ENCODE assay signal across 29 cellular contexts in the genomic region with DNA sequence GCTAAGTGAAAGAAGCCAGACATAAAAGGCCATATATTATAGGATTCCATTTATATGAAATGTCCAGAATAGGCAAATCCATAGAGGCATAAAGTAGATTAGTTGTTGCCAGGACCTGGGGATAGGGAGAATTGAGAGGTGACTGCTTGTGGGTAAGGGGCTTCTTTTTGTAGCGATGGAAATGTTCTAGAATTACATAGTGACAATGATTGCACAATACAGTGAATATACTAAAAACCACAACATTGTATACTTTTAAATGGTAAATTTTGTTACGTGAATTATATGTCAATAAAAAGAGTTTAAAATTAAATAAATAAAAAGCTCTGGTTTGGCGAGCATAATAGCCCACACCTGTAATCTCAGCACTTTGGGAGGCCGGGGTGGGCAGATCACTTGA.
"Had no signal": no experiment of that assay in that cellular context is flagged by ENCODE, and none has a peak within 500 bp of the region (broad histone marks: within the 10 kb centered on the region; RNA-seq: fewer than 3 reads in every experiment).

No MANE protein-coding gene starts in this region.

- ATAC-seq: stimulated activated effector memory CD8-positive, alpha-beta T cell treated with anti-CD3 and anti-CD28 coated beads, Interleukin-12 subunit alpha, Interleukin-12 subunit beta, amount 100 ng/mL, for 72 hours; stimulated activated memory B cell treated with anti-CD40 and anti-IgM and Interleukin-4, amounts not matched to agents 10 μg/mL and 1 μg/mL and 100 μg/mL, for 72 hours; stimulated activated naive B cell treated with anti-CD40 and anti-IgM and Interleukin-4, amounts not matched to agents 10 μg/mL and 1 μg/mL and 100 μg/mL, for 72 hours; stimulated activated naive CD8-positive, alpha-beta T cell treated with anti-CD3 and anti-CD28 coated beads, Interleukin-15, amount 100 ng/mL, for 72 hours; stimulated activated naive CD8-positive, alpha-beta T cell treated with anti-CD3 and anti-CD28 coated beads, Interleukin-15, Interleukin-2, amounts not matched to agents 100 U/mL and 50 U/mL, for 24 hours; upper lobe of right lung had no signal

- H3K27me3 ChIP-seq: stomach, suprapubic skin, testis, thyroid gland, tibial artery, tibial nerve, transverse colon, upper lobe of left lung, upper lobe of right lung, uterus, vagina had no signal

- H3K27ac ChIP-seq: stomach, suprapubic skin, testis, thoracic aorta, thyroid gland, tibial artery, tibial nerve, transverse colon, upper lobe of left lung, upper lobe of right lung, uterus, vagina had no signal

- H3K4me1 Mint-ChIP-seq: stimulated activated effector memory CD8-positive, alpha-beta T cell treated with anti-CD3 and anti-CD28 coated beads, Interleukin-12 subunit alpha, Interleukin-12 subunit beta, amount 100 ng/mL, for 72 hours; stimulated activated memory B cell treated with anti-CD40 and anti-IgM and Interleukin-4, amounts not matched to agents 10 μg/mL and 1 μg/mL and 100 μg/mL, for 72 hours; stimulated activated naive B cell treated with anti-CD40 and anti-IgM and Interleukin-4, amounts not matched to agents 10 μg/mL and 1 μg/mL and 100 μg/mL, for 72 hours; stimulated activated naive CD8-positive, alpha-beta T cell treated with anti-CD3 and anti-CD28 coated beads, Interleukin-15, amount 100 ng/mL, for 72 hours had no signal

- H3K36me3 ChIP-seq: stomach, suprapubic skin, thoracic aorta, thyroid gland, tibial artery, tibial nerve, transverse colon, upper lobe of left lung, upper lobe of right lung, uterus, vagina had no signal

- DNase-seq: stimulated activated CD4-positive, alpha-beta T cell treated with anti-CD3 and anti-CD28 coated beads, Interleukin-2, amount 100 ng/mL, for 48 hours; stimulated activated CD4-positive, alpha-beta T cell treated with anti-CD3 and anti-CD28 coated beads, Interleukin-4, amount 100 ng/mL, for 1 hour; stimulated activated CD4-positive, alpha-beta T cell treated with anti-CD3 and anti-CD28 coated beads, Interleukin-4, amount 100 ng/mL, for 24 hours; stimulated activated CD4-positive, alpha-beta T cell treated with anti-CD3 and anti-CD28 coated beads, Interleukin-4, amount 100 ng/mL, for 4 hours; stimulated activated CD8-positive, alpha-beta memory T cell treated with anti-CD3 and anti-CD28 coated beads, Interleukin-4, amount 100 ng/mL, for 48 hours; stimulated activated naive B cell treated with anti-CD40 and anti-IgM and Interleukin-4, amounts not matched to agents 10 μg/mL and 1 μg/mL and 100 μg/mL, for 72 hours; stimulated activated naive CD4-positive, alpha-beta T cell; stimulated activated naive CD4-positive, alpha-beta T cell treated with Interleukin-2 at 50 U/mL for 16 hours; stimulated activated naive CD8-positive, alpha-beta T cell treated with anti-CD3 and anti-CD28 coated beads, Interleukin-15, amount 100 ng/mL, for 72 hours; stimulated activated naive CD8-positive, alpha-beta T cell treated with anti-CD3 and anti-CD28 coated beads, Interleukin-15, Interleukin-2, amounts not matched to agents 100 U/mL and 50 U/mL, for 24 hours; stomach; substantia nigra; testis; thyroid gland; tibial artery; transverse colon; trophoblast cell; upper lobe of left lung; upper lobe of right lung; uterus had no signal

- H3K27me3 Mint-ChIP-seq: stimulated activated memory B cell treated with anti-CD40 and anti-IgM and Interleukin-4, amounts not matched to agents 10 μg/mL and 1 μg/mL and 100 μg/mL, for 72 hours; stimulated activated naive B cell treated with anti-CD40 and anti-IgM and Interleukin-4, amounts not matched to agents 10 μg/mL and 1 μg/mL and 100 μg/mL, for 72 hours; stimulated activated naive CD8-positive, alpha-beta T cell treated with anti-CD3 and anti-CD28 coated beads, Interleukin-15, amount 100 ng/mL, for 72 hours; stimulated activated naive CD8-positive, alpha-beta T cell treated with anti-CD3 and anti-CD28 coated beads, Interleukin-15, Interleukin-2, amounts not matched to agents 100 ng/mL and 50 ng/mL, for 24 hours; type B pancreatic cell had no signal

- H3K27ac Mint-ChIP-seq: stimulated activated effector memory CD8-positive, alpha-beta T cell treated with anti-CD3 and anti-CD28 coated beads, Interleukin-12 subunit alpha, Interleukin-12 subunit beta, amount 100 ng/mL, for 72 hours; stimulated activated memory B cell treated with anti-CD40 and anti-IgM and Interleukin-4, amounts not matched to agents 10 μg/mL and 1 μg/mL and 100 μg/mL, for 72 hours; stimulated activated naive B cell treated with anti-CD40 and anti-IgM and Interleukin-4, amounts not matched to agents 10 μg/mL and 1 μg/mL and 100 μg/mL, for 72 hours; stimulated activated naive CD8-positive, alpha-beta T cell treated with anti-CD3 and anti-CD28 coated beads, Interleukin-15, amount 100 ng/mL, for 72 hours; stimulated activated naive CD8-positive, alpha-beta T cell treated with anti-CD3 and anti-CD28 coated beads, Interleukin-15, Interleukin-2, amounts not matched to agents 100 ng/mL and 50 ng/mL, for 24 hours; type B pancreatic cell had no signal

- H3K4me3 ChIP-seq: stomach, suprapubic skin, testis, thoracic aorta, thyroid gland, tibial artery, tibial nerve, transverse colon, upper lobe of left lung, upper lobe of right lung, uterus, vagina had no signal

- H3K36me3 Mint-ChIP-seq: stimulated activated effector memory CD8-positive, alpha-beta T cell treated with anti-CD3 and anti-CD28 coated beads, Interleukin-12 subunit alpha, Interleukin-12 subunit beta, amount 100 ng/mL, for 72 hours; stimulated activated memory B cell treated with anti-CD40 and anti-IgM and Interleukin-4, amounts not matched to agents 10 μg/mL and 1 μg/mL and 100 μg/mL, for 72 hours; stimulated activated naive B cell treated with anti-CD40 and anti-IgM and Interleukin-4, amounts not matched to agents 10 μg/mL and 1 μg/mL and 100 μg/mL, for 72 hours; type B pancreatic cell had no signal

- H3K9me3 ChIP-seq: suprapubic skin, testis, thoracic aorta, thyroid gland, tibial artery, tibial nerve, upper lobe of left lung, upper lobe of right lung, uterus, vagina had no signal

- H3K4me3 Mint-ChIP-seq: stimulated activated effector memory CD8-positive, alpha-beta T cell treated with anti-CD3 and anti-CD28 coated beads, Interleukin-12 subunit alpha, Interleukin-12 subunit beta, amount 100 ng/mL, for 72 hours; stimulated activated memory B cell treated with anti-CD40 and anti-IgM and Interleukin-4, amounts not matched to agents 10 μg/mL and 1 μg/mL and 100 μg/mL, for 72 hours; stimulated activated naive B cell treated with anti-CD40 and anti-IgM and Interleukin-4, amounts not matched to agents 10 μg/mL and 1 μg/mL and 100 μg/mL, for 72 hours; stimulated activated naive CD8-positive, alpha-beta T cell treated with anti-CD3 and anti-CD28 coated beads, Interleukin-15, amount 100 ng/mL, for 72 hours; stimulated activated naive CD8-positive, alpha-beta T cell treated with anti-CD3 and anti-CD28 coated beads, Interleukin-15, Interleukin-2, amounts not matched to agents 100 ng/mL and 50 ng/mL, for 24 hours; type B pancreatic cell had no signal

- FAIRE-seq: urothelium cell line had no signal

- H3K4me1 ChIP-seq: stomach, suprapubic skin, testis, thyroid gland, tibial artery, tibial nerve, transverse colon, upper lobe of left lung, upper lobe of right lung, uterus, vagina had no signal
